In genomic region chr17:79698086-79698690, GRCh38 we compare ENCODE assay signal across 1 cellular context.
TF ChIP-seq lines count a peak whose summit lies in the region.

No MANE protein-coding gene starts in this region.

TF ChIP-seq in GM23338, 12 proteins besides CTCF, POLR2A, EP300 and RAD21 (continued from another document):
- TF ChIP-seq ZNF462 (CRISPR knock-in tag; IDR thresholded peaks at IDR 0.05) (no peak), ZNF331 (CRISPR knock-in tag; IDR thresholded peaks at IDR 0.05; ENCODE audit: low read depth) (no peak), EZH2 (IDR thresholded peaks at IDR 0.05; ENCODE audit: low read depth, unreplicated experiment) (no peak)
